ENCODE assay signal across 1 cellular context in genomic region chr1:27350673-27351540, GRCh38.
A peak's percentile ranks its signal among the peaks of the same experiment; 100 is the strongest.
TF ChIP-seq lines count a peak whose summit lies in the region.

No MANE protein-coding gene starts in this region.

TF ChIP-seq in HepG2, 621 proteins besides CTCF, POLR2A, EP300 and RAD21 (continued from another document and continues in another):
- no peak for TF ChIP-seq LCORL (IDR thresholded peaks at IDR 0.05)
- no peak for TF ChIP-seq LCORL (CRISPR knock-in tag; IDR thresholded peaks at IDR 0.05)
- no peak for TF ChIP-seq ZNF83 (CRISPR knock-in tag; IDR thresholded peaks at IDR 0.05; ENCODE audit: borderline replicate concordance)
- no peak for TF ChIP-seq MIXL1 (CRISPR knock-in tag; IDR thresholded peaks at IDR 0.05)
- TF ChIP-seq ZBTB38 (CRISPR knock-in tag; IDR thresholded peaks at IDR 0.05): peak; percentile 91
- no peak for TF ChIP-seq ZFP37 (CRISPR knock-in tag; IDR thresholded peaks at IDR 0.05; ENCODE audit: borderline replicate concordance)
- no peak for TF ChIP-seq ZBTB7A (CRISPR knock-in tag; IDR thresholded peaks at IDR 0.05)
- peak; percentile 88 for TF ChIP-seq ZBTB33 (CRISPR knock-in tag; IDR thresholded peaks at IDR 0.05)
- no peak for TF ChIP-seq ZSCAN9 (CRISPR knock-in tag; IDR thresholded peaks at IDR 0.05; ENCODE audit: borderline replicate concordance)
- TF ChIP-seq ZBTB4 (CRISPR knock-in tag; IDR thresholded peaks at IDR 0.05; ENCODE audit: borderline replicate concordance): 0 out of 2 replicates have a peak, but pooled peaks have one; percentile 16
- TF ChIP-seq NR2F1 (CRISPR knock-in tag; IDR thresholded peaks at IDR 0.05): no peak
- TF ChIP-seq KDM6A (CRISPR knock-in tag; IDR thresholded peaks at IDR 0.05; ENCODE audit: low read depth): no peak
- TF ChIP-seq ADNP (CRISPR knock-in tag; IDR thresholded peaks at IDR 0.05): no peak
- no peak for TF ChIP-seq ZNF761 (CRISPR knock-in tag; conservative IDR thresholded peaks at IDR 0.05)
- TF ChIP-seq RFX3 (CRISPR knock-in tag; IDR thresholded peaks at IDR 0.05): no peak
- 0 out of 4 replicates have a peak, but pooled peaks of 1 of the 2 experiments have one; percentile 36 for TF ChIP-seq HMGXB4 (CRISPR knock-in tag; IDR thresholded peaks at IDR 0.05; ENCODE audit: borderline replicate concordance in 1 of 2, low read depth in 1 of 2)
- TF ChIP-seq NFKB2 (CRISPR knock-in tag; IDR thresholded peaks at IDR 0.05; ENCODE audit: borderline replicate concordance): no peak
- TF ChIP-seq PRMT3 (CRISPR knock-in tag; IDR thresholded peaks at IDR 0.05; ENCODE audit: borderline replicate concordance, low read depth): no peak
- no peak for TF ChIP-seq SP1 (IDR thresholded peaks at IDR 0.05)
- TF ChIP-seq SP1 (CRISPR knock-in tag; IDR thresholded peaks at IDR 0.05): 0 out of 2 replicates have a peak, but pooled peaks have one; percentile 3
- TF ChIP-seq ZNF281 (CRISPR knock-in tag; IDR thresholded peaks at IDR 0.05; ENCODE audit: borderline replicate concordance): no peak
- no peak for TF ChIP-seq ZNF674 (CRISPR knock-in tag; IDR thresholded peaks at IDR 0.05; ENCODE audit: low read depth)
- TF ChIP-seq ZBED4 (CRISPR knock-in tag; IDR thresholded peaks at IDR 0.05; ENCODE audit: borderline replicate concordance): no peak
- TF ChIP-seq ZNF629 (CRISPR knock-in tag; conservative IDR thresholded peaks at IDR 0.05): 0 out of 2 replicates have a peak, but pooled peaks have one; percentile 17
- 0 out of 2 replicates have a peak, but pooled peaks have one; percentile 39 for TF ChIP-seq ZNF607 (CRISPR knock-in tag; IDR thresholded peaks at IDR 0.05; ENCODE audit: borderline replicate concordance)
- no peak for TF ChIP-seq ZSCAN29 (CRISPR knock-in tag; conservative IDR thresholded peaks at IDR 0.05)
- TF ChIP-seq NR0B2 (CRISPR knock-in tag; IDR thresholded peaks at IDR 0.05): no peak
- no peak for TF ChIP-seq THAP7 (CRISPR knock-in tag; IDR thresholded peaks at IDR 0.05)
- no peak for TF ChIP-seq FOXM1 (CRISPR knock-in tag; IDR thresholded peaks at IDR 0.05)
- peak; percentile 22 for TF ChIP-seq HNRNPK (IDR thresholded peaks at IDR 0.05; ENCODE audit: low read depth, low read length, poor library complexity, severe bottlenecking)
- no peak for TF ChIP-seq ZNF207 (IDR thresholded peaks at IDR 0.05; ENCODE audit: borderline replicate concordance)
- no peak for TF ChIP-seq RORA (CRISPR knock-in tag; IDR thresholded peaks at IDR 0.05)
- TF ChIP-seq ZNF772 (CRISPR knock-in tag; IDR thresholded peaks at IDR 0.05): no peak
- no peak for TF ChIP-seq MTF1 (CRISPR knock-in tag; IDR thresholded peaks at IDR 0.05)
- no peak for TF ChIP-seq FOXK1 (CRISPR knock-in tag; IDR thresholded peaks at IDR 0.05; ENCODE audit: borderline replicate concordance, low read depth)
- no peak for TF ChIP-seq YEATS2 (CRISPR knock-in tag; IDR thresholded peaks at IDR 0.05; ENCODE audit: borderline replicate concordance)
- no peak for TF ChIP-seq ETS1 (CRISPR knock-in tag; IDR thresholded peaks at IDR 0.05)
- TF ChIP-seq PREB (CRISPR knock-in tag; IDR thresholded peaks at IDR 0.05): no peak
- no peak for TF ChIP-seq ETV5 (CRISPR knock-in tag; IDR thresholded peaks at IDR 0.05; ENCODE audit: borderline replicate concordance)
- no peak for TF ChIP-seq AGO1 (IDR thresholded peaks at IDR 0.05; ENCODE audit: low read depth, low read length, poor library complexity, severe bottlenecking)
- no peak for TF ChIP-seq RNF2 (conservative IDR thresholded peaks at IDR 0.05; ENCODE audit: low read depth)
- TF ChIP-seq CHCHD3 (CRISPR knock-in tag; IDR thresholded peaks at IDR 0.05): no peak
- no peak for TF ChIP-seq ZSCAN12 (CRISPR knock-in tag; IDR thresholded peaks at IDR 0.05)
- TF ChIP-seq MXD3 (CRISPR knock-in tag; IDR thresholded peaks at IDR 0.05): 0 out of 2 replicates have a peak, but pooled peaks have one; percentile 22
- no peak for TF ChIP-seq SNAI1 (CRISPR knock-in tag; IDR thresholded peaks at IDR 0.05; ENCODE audit: borderline replicate concordance)
- no peak for TF ChIP-seq TEAD2 (CRISPR knock-in tag; IDR thresholded peaks at IDR 0.05)
- TF ChIP-seq ZNF382 (CRISPR knock-in tag; IDR thresholded peaks at IDR 0.05; ENCODE audit: borderline replicate concordance): no peak
- TF ChIP-seq STAG1 (CRISPR knock-in tag; IDR thresholded peaks at IDR 0.05): 0 out of 2 replicates have a peak, but pooled peaks have one; percentile 28
